In the genomic region with DNA sequence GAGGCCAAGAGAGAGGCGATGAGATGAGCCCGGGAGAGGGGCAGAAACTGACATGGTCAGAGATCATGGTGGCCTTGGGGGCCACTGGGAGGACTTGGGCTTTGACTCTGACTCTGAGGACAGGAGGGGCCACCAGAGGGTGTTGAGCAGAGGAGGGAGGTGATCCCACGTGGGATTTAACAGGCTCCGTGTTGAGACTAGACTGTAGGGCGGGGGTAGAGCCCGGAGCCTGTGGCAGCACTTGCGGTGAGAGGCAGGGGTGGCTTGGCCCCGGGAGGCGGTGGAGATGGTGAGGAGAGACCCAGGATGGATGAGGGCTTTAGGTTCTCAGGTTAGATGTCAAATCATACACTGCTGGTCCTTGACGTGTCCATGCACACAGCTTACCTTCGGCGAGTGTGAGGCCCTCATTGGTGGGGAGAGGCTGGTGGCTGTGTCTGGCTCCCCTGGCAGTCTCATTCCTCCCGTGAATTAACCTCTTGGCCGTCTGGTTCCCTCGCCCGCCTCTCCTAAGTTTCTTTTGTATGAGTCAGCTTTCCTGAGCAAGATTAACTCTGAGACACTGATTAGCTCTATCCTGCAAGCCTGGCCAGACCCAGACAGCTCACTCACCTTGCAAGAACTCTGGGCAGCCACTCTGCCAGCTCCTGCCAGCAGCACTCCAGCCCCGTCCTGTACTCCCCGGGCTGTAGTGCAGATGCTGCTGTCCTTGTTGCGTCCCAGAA, we compare ENCODE assay signal across 10 cellular contexts. TPM values are rescaled to one million over a fixed set of nuclear protein-coding genes. Genes with fewer than 3 reads are reported as not detected.
A peak's percentile ranks its signal among the peaks of the same experiment; 100 is the strongest.
DNase-seq lines count a peak whose midpoint lies in the region; ATAC-seq and TF ChIP-seq lines count a peak whose summit lies in the region.
"Had no signal": no experiment of that assay in that cellular context is flagged by ENCODE, and none has a peak within 500 bp of the region (broad histone marks: within the 10 kb centered on the region; RNA-seq: fewer than 3 reads in every experiment).

No MANE protein-coding gene starts in this region.

- H3K4me2 ChIP-seq in osteoblast (ENCODE audit: insufficient read depth, low read length), result no peak overlapping the region

- no peak overlapping the region for H3K4me3 ChIP-seq in osteoblast (ENCODE audit: insufficient read depth, low read length)
- H3K4me3 ChIP-seq: pancreas had no signal

- no peaks in the 10 kb centered on the region for H3K79me2 ChIP-seq in osteoblast (ENCODE audit: insufficient read depth, low read length)

- no peaks in the 10 kb centered on the region for H3K9me3 ChIP-seq in osteoblast (ENCODE audit: low read depth, low read length)
- H3K9me3 ChIP-seq: pancreas had no signal

- H3K27ac ChIP-seq in osteoblast (ENCODE audit: low read depth, low read length), result peak overlapping the region; percentile 52
- H3K27ac ChIP-seq: pancreas had no signal

- TF ChIP-seq CTCF in osteoblast (IDR thresholded peaks at IDR 0.05; ENCODE audit: extremely low read depth, low read depth, low read length), result no peak

- peaks cover 10% of the 10 kb centered on the region for H3K36me3 ChIP-seq in osteoblast (ENCODE audit: insufficient read depth, low read length)

- H3K27me3 ChIP-seq in osteoblast (ENCODE audit: insufficient read depth, low read length), result no peaks in the 10 kb centered on the region
- H3K27me3 ChIP-seq: pancreas had no signal

- peaks cover 7% of the 10 kb centered on the region for H3K4me1 ChIP-seq in osteoblast (ENCODE audit: insufficient read depth, low read length)
- H3K4me1 ChIP-seq: pancreas had no signal

- no peak overlapping the region for H2AFZ ChIP-seq in osteoblast (ENCODE audit: low read length)

- peak; percentile 83 for DNase-seq in EH (ENCODE audit: low read depth)
- peak; percentile 47 for DNase-seq in RKO (ENCODE audit: low spot score)
- DNase-seq in osteoblast (ENCODE audit: insufficient read length, low spot score, missing footprints), result peak; percentile 86
- no peak for DNase-seq in NCI-H345 (lab: John Stamatoyannopoulos, UW)
- no peak for DNase-seq in DMS 273 treated with DMSO at 0.1 percent for 48 hours (lab: John Stamatoyannopoulos, UW)
- DNase-seq: activated CD4-positive, alpha-beta T cell treated with anti-CD3 and anti-CD28 coated beads for 48 hours had no signal

- peak; percentile 95 for ATAC-seq in esophagus mucosa
- no peak for ATAC-seq in GM21619 (IDR thresholded peaks at IDR 0.05; ENCODE audit: unreplicated experiment)
- no peak for ATAC-seq in HG02981 (IDR thresholded peaks at IDR 0.05; ENCODE audit: unreplicated experiment)

- peaks cover 3% of the 10 kb centered on the region for H4K20me1 ChIP-seq in osteoblast (ENCODE audit: insufficient read depth, low read length)

RNA-seq across cellular contexts. Expression of a gene that starts 39.7 kb away (rescaled TPM):
- total RNA-seq in esophagus mucosa (43.2 TPM), osteoblast (64.8 and 65.7 TPM in 2 replicates)

Comparison
In these comparisons a context has a peak if more than half of its experiments do, and no peak if none do; other contexts are left out.
1. DNase-seq: peak in EH (single experiment), RKO (single experiment) and osteoblast (single experiment); none in NCI-H345 (single experiment) and DMS 273 treated with DMSO at 0.1 percent for 48 hours (single experiment).